ENCODE assay signal across 10 cellular contexts in genomic region chr19:1236566-1236965, GRCh38. TPM values are rescaled to one million over a fixed set of nuclear protein-coding genes. Genes with fewer than 3 reads are reported as not detected.
DNase-seq lines count a peak whose midpoint lies in the region; ATAC-seq and TF ChIP-seq lines count a peak whose summit lies in the region.
"Had no signal": no experiment of that assay in that cellular context is flagged by ENCODE, and none has a peak within 500 bp of the region (broad histone marks: within the 10 kb centered on the region; RNA-seq: fewer than 3 reads in every experiment).

No MANE protein-coding gene starts in this region.

- H3F3A ChIP-seq in smooth muscle cell (ENCODE audit: low read depth): peaks cover 27% of the 10 kb centered on the region

- TF ChIP-seq CTCF in foreskin fibroblast (IDR thresholded peaks at IDR 0.05; ENCODE audit: low read depth, low read length) (no peak), smooth muscle cell (IDR thresholded peaks at IDR 0.05; ENCODE audit: borderline replicate concordance, insufficient read depth, poor library complexity, severe bottlenecking) (no peak)

- peaks cover 7% of the 10 kb centered on the region for H3K79me2 ChIP-seq in smooth muscle cell (ENCODE audit: low read depth)

- H3K9me3 ChIP-seq in SK-N-MC (ENCODE audit: low read depth, low read length) (no peaks in the 10 kb centered on the region), smooth muscle cell (replicated peaks; ENCODE audit: low read depth) (no peaks in the 10 kb centered on the region)
- H3K9me3 ChIP-seq: mucosa of descending colon had no signal

- 27% methylated on average over 18 of the region's 42 CpGs for WGBS in smooth muscle cell (ENCODE audit: low lambda C conversion rate)

- no peak overlapping the region for H2AFZ ChIP-seq in smooth muscle cell (ENCODE audit: low read depth)

- intact Hi-C loops in sciatic nerve (cut with DNase I): loop anchor here (5.0 kb wide), 1 partner anchor 299 kb away; no protein-coding TSS in a partner anchor

- DNase-seq in NCI-H748 (lab: John Stamatoyannopoulos, UW; ENCODE audit: unreplicated experiment) (peak; percentile 67), NCI-H748 treated with DMSO at 0.1 percent for 48 hours (lab: John Stamatoyannopoulos, UW) (no peak), SK-N-MC (ENCODE audit: low read depth, low spot score) (no peak), foreskin fibroblast (no peak), smooth muscle cell (lab: John Stamatoyannopoulos, UW; ENCODE audit: unreplicated experiment) (no peak), DMS153 (lab: John Stamatoyannopoulos, UW) (no peak), sciatic nerve (ENCODE audit: low spot score) (no peak)
- DNase-seq: CD8-positive, alpha-beta memory T cell; mucosa of descending colon had no signal

- no peaks in the 10 kb centered on the region; the same call in 1 of the 2 replicates for H3K36me3 ChIP-seq in SK-N-MC (ENCODE audit: insufficient read depth, low read length)
- H3K36me3 ChIP-seq in smooth muscle cell (ENCODE audit: low read depth): no peaks in the 10 kb centered on the region

- no peak overlapping the region for H3K27ac ChIP-seq in SK-N-MC
- H3K27ac ChIP-seq in smooth muscle cell (ENCODE audit: low read depth): peak overlapping the region; percentile 27

- peaks cover 48% of the 10 kb centered on the region for H4K20me1 ChIP-seq in smooth muscle cell (ENCODE audit: low read depth)

- no peak overlapping the region for H3K9ac ChIP-seq in SK-N-MC (ENCODE audit: insufficient read length)
- H3K9ac ChIP-seq in smooth muscle cell (ENCODE audit: low read depth): no peak overlapping the region

- H3K4me1 ChIP-seq in smooth muscle cell (ENCODE audit: low read depth): peaks cover 10% of the 10 kb centered on the region

- ATAC-seq in HG03196 (IDR thresholded peaks at IDR 0.05; ENCODE audit: unreplicated experiment): no peak
- no peak for ATAC-seq in sciatic nerve
- ATAC-seq: mucosa of descending colon had no signal

- H3K4me2 ChIP-seq in smooth muscle cell: peak overlapping the region; percentile 95

- peak overlapping the region; percentile 82 for H3K4me3 ChIP-seq in SK-N-MC
- H3K4me3 ChIP-seq in foreskin fibroblast (ENCODE audit: low read depth in 1 of 2, low read length in 2 of 2): peak overlapping the region; percentile 67 to 83
- H3K4me3 ChIP-seq in smooth muscle cell: peak overlapping the region; percentile 64
- H3K4me3 ChIP-seq: mucosa of descending colon had no signal

- H3K27me3 ChIP-seq in smooth muscle cell (ENCODE audit: low read depth): no peaks in the 10 kb centered on the region

RNA-seq across cellular contexts. Expression of gene CBARP, which starts 1.2 kb away (rescaled TPM):
- total RNA-seq in smooth muscle cell (1.7 and 2.7 TPM in 2 replicates), sciatic nerve (2.9 TPM)
- polyA plus RNA-seq in smooth muscle cell: 10.2 and 10.5 TPM in 2 replicates
- polyA plus RNA-seq: CD8-positive, alpha-beta memory T cell had no signal

RNA-seq across cellular contexts. Expression of gene ATP5F1D, which starts 5.0 kb away (rescaled TPM):
- total RNA-seq in smooth muscle cell (29.1 and 68.8 TPM in 2 replicates), sciatic nerve (90.9 TPM)
- 265 and 272 TPM in 2 replicates for polyA plus RNA-seq in smooth muscle cell

RNA-seq across cellular contexts. Expression of gene MIDN, which starts 11.8 kb away (rescaled TPM):
- total RNA-seq in smooth muscle cell (25.0 and 58.5 TPM in 2 replicates), sciatic nerve (117 TPM)
- 65.3 and 70.6 TPM in 2 replicates for polyA plus RNA-seq in smooth muscle cell

RNA-seq across cellular contexts. Expression of gene STK11, which starts 31.0 kb away (rescaled TPM):
- total RNA-seq in smooth muscle cell (23.6 and 29.3 TPM in 2 replicates), sciatic nerve (57.2 TPM)
- polyA plus RNA-seq in smooth muscle cell: 62.3 and 79.7 TPM in 2 replicates

RNA-seq across cellular contexts. Expression of gene CIRBP, which starts 32.6 kb away (rescaled TPM):
- total RNA-seq in smooth muscle cell (119 and 122 TPM in 2 replicates), sciatic nerve (550 TPM)
- polyA plus RNA-seq in smooth muscle cell: 215 and 235 TPM in 2 replicates
